8 cellular contexts compared by ENCODE assay signal in the genomic region with DNA sequence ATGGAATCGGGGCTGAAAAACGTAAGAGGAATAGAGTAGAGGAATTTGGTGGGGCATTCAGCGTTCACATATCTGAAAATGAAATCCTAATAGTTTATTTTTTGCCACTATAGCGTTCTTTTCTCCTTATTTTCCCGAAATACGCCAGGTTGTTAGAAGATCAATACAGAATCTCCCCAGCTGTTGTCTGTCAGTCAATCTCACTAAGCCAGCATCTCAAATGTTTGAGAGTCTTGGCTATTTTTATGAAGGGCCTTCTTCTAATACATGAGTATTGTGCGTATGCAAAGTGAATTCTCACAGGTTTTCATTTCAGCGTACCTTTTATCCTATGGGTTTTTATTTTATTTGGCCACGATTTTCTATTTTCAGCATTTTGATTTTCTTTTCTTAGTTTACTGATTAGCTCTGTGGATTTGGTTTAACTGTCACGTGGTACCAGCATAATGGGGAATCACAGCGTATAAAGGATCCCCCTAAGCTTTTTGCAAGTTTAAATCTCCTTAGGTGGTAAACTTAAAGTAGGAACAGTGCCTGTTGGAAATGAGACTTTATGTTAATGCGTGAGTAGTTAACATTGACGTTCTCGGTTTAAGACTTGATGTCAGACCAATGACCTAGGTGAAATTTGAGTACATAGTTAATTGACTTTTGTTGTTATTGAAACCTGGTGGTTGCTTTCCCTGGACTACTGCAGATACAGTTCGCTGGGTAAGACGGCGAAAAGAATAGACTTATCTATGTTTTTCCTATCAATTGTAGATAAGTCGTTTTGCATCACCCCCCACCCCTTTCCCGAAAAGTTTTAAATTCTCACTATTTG. TPM values are rescaled to one million over a fixed set of nuclear protein-coding genes. Genes with fewer than 3 reads are reported as not detected.
A peak's percentile ranks its signal among the peaks of the same experiment; 100 is the strongest.
DNase-seq lines count a peak whose midpoint lies in the region; ATAC-seq, FAIRE-seq and TF ChIP-seq lines count a peak whose summit lies in the region.

No MANE protein-coding gene starts in this region.

- TF ChIP-seq CTCF in A549 (IDR thresholded peaks at IDR 0.05) (no peak), HL-60 (IDR thresholded peaks at IDR 0.05; ENCODE audit: insufficient read depth, low read length) (no peak), lower leg skin (IDR thresholded peaks at IDR 0.05) (no peak)

- H3K27me3 ChIP-seq in HL-60 (ENCODE audit: insufficient read depth, poor library complexity, severe bottlenecking) = no peaks in the 10 kb centered on the region

- H3K4me2 ChIP-seq in A549 = peak overlapping the region; percentile 77

- intact Hi-C loops in lower leg skin (cut with DNase I; ENCODE audit: low total_unique reads) = no loop called here

- H3K27ac ChIP-seq in A549 (peak overlapping the region; percentile 92 to 93; a peak in 4 of 6 replicates), HL-60 (replicated peaks) (peak overlapping the region; percentile 99), urinary bladder (ENCODE audit: low read depth) (no peak overlapping the region)

- POLR2A ChIA-PET in A549 (lab: Yijun Ruan, JAX) = interaction anchor here (1.5 kb wide), 1 partner anchor 21 kb away, joined by 8 read pairs; no protein-coding TSS in a partner anchor

- no peak for FAIRE-seq in A549 (lab: Jason Lieb, UNC)

- TF ChIP-seq EP300 in A549 (IDR thresholded peaks at IDR 0.05) = no peak

- no peaks in the 10 kb centered on the region for H3K9me3 ChIP-seq in A549

- H3K36me3 ChIP-seq in urinary bladder (ENCODE audit: insufficient read depth) = no peaks in the 10 kb centered on the region

- H3K4me1 ChIP-seq in A549 = peaks cover 16% of the 10 kb centered on the region
- no peaks in the 10 kb centered on the region for H3K4me1 ChIP-seq in urinary bladder (ENCODE audit: insufficient read depth)

- H3K4me3 ChIP-seq in A549 (peak overlapping the region; percentile 94), HL-60 (replicated peaks; ENCODE audit: insufficient read depth, low read length) (peak overlapping the region; percentile 80), lower leg skin (ENCODE audit: low read depth, poor library complexity, severe bottlenecking) (peak overlapping the region; percentile 88), urinary bladder (ENCODE audit: low read depth, low read length) (peak overlapping the region; percentile 88)

- CTCF ChIA-PET in A549 (lab: Yijun Ruan, JAX) = interaction anchor here (1.0 to 1.3 kb wide), 3 partner anchors 10 to 38 kb away, joined by 3 to 4 read pairs (median 4); no protein-coding TSS in a partner anchor

- no peak for TF ChIP-seq RAD21 in A549 (conservative IDR thresholded peaks at IDR 0.05 in 1 of 2, IDR thresholded peaks at IDR 0.05 in 1 of 2)

- TF ChIP-seq POLR2A in A549 (IDR thresholded peaks at IDR 0.05; ENCODE audit: low read length) (no peak), lower leg skin (IDR thresholded peaks at IDR 0.05) (no peak)

- no peak for ATAC-seq in A549
- no peak for ATAC-seq in GM19351 (IDR thresholded peaks at IDR 0.05; ENCODE audit: unreplicated experiment)

- 20% methylated on average over 19 of the region's 19 CpGs for WGBS in A549 (ENCODE audit: missing lambda C conversion rate)
- WGBS in lower leg skin, 2 donors = 17 to 19% methylated on average over 19 of the region's 19 CpGs
- WGBS in urinary bladder = 13% methylated on average over 19 of the region's 19 CpGs

- DNase-seq in A549 (ENCODE audit: low read depth in 1 of 2, low spot score in 1 of 2) (no peak), HL-60 (ENCODE audit: low read depth in 1 of 2, low spot score in 1 of 2) (no peak), astrocyte of the hippocampus (ENCODE audit: low read depth, low spot score) (peak; percentile 20), lower leg skin (ENCODE audit: low spot score in 2 of 2) (no peak), foreskin melanocyte (no peak), islet precursor cell (no peak)

TF ChIP-seq in A549, 52 proteins besides CTCF, POLR2A, EP300 and RAD21:
- TF ChIP-seq ZSCAN20 (CRISPR knock-in tag; IDR thresholded peaks at IDR 0.05) = no peak
- TF ChIP-seq EHF (CRISPR knock-in tag; IDR thresholded peaks at IDR 0.05) = no peak
- TF ChIP-seq, protein P1, sequence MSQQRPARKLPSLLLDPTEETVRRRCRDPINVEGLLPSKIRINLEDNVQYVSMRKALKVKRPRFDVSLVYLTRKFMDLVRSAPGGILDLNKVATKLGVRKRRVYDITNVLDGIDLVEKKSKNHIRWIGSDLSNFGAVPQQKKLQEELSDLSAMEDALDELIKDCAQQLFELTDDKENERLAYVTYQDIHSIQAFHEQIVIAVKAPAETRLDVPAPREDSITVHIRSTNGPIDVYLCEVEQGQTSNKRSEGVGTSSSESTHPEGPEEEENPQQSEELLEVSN (IDR thresholded peaks at IDR 0.05; ENCODE audit: borderline replicate concordance, low read depth) = no peak
- TF ChIP-seq CHD4 (IDR thresholded peaks at IDR 0.05; ENCODE audit: borderline replicate concordance) = no peak
- no peak for TF ChIP-seq EHMT2 (IDR thresholded peaks at IDR 0.05; ENCODE audit: low read depth)
- TF ChIP-seq KDM5A (IDR thresholded peaks at IDR 0.05) = no peak
- no peak for TF ChIP-seq RARB (CRISPR knock-in tag; IDR thresholded peaks at IDR 0.05)
- no peak for TF ChIP-seq BHLHE40 (IDR thresholded peaks at IDR 0.05; ENCODE audit: low read depth, low read length)
- TF ChIP-seq, protein P2, sequence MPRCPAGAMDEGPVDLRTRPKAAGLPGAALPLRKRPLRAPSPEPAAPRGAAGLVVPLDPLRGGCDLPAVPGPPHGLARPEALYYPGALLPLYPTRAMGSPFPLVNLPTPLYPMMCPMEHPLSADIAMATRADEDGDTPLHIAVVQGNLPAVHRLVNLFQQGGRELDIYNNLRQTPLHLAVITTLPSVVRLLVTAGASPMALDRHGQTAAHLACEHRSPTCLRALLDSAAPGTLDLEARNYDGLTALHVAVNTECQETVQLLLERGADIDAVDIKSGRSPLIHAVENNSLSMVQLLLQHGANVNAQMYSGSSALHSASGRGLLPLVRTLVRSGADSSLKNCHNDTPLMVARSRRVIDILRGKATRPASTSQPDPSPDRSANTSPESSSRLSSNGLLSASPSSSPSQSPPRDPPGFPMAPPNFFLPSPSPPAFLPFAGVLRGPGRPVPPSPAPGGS (IDR thresholded peaks at IDR 0.05) = no peak
- no peak for TF ChIP-seq TFCP2L1 (CRISPR knock-in tag; IDR thresholded peaks at IDR 0.05)
- TF ChIP-seq, protein P3, sequence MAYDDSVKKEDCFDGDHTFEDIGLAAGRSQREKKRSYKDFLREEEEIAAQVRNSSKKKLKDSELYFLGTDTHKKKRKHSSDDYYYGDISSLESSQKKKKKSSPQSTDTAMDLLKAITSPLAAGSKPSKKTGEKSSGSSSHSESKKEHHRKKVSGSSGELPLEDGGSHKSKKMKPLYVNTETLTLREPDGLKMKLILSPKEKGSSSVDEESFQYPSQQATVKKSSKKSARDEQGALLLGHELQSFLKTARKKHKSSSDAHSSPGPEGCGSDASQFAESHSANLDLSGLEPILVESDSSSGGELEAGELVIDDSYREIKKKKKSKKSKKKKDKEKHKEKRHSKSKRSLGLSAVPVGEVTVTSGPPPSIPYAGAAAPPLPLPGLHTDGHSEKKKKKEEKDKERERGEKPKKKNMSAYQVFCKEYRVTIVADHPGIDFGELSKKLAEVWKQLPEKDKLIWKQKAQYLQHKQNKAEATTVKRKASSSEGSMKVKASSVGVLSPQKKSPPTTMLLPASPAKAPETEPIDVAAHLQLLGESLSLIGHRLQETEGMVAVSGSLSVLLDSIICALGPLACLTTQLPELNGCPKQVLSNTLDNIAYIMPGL (CRISPR knock-in tag; IDR thresholded peaks at IDR 0.05; ENCODE audit: borderline replicate concordance) = no peak
- TF ChIP-seq HOXB5 (CRISPR knock-in tag; IDR thresholded peaks at IDR 0.05) = no peak
- no peak for TF ChIP-seq NPAS2 (CRISPR knock-in tag; IDR thresholded peaks at IDR 0.05; ENCODE audit: borderline replicate concordance)
- TF ChIP-seq FOSB (CRISPR knock-in tag; IDR thresholded peaks at IDR 0.05) = no peak
- TF ChIP-seq PHF8 (IDR thresholded peaks at IDR 0.05; ENCODE audit: borderline replicate concordance, low read depth) = no peak
- no peak for TF ChIP-seq FOSL2 (IDR thresholded peaks at IDR 0.05)
- no peak for TF ChIP-seq FOSL2 (CRISPR knock-in tag; IDR thresholded peaks at IDR 0.05)
- TF ChIP-seq, protein P4, sequence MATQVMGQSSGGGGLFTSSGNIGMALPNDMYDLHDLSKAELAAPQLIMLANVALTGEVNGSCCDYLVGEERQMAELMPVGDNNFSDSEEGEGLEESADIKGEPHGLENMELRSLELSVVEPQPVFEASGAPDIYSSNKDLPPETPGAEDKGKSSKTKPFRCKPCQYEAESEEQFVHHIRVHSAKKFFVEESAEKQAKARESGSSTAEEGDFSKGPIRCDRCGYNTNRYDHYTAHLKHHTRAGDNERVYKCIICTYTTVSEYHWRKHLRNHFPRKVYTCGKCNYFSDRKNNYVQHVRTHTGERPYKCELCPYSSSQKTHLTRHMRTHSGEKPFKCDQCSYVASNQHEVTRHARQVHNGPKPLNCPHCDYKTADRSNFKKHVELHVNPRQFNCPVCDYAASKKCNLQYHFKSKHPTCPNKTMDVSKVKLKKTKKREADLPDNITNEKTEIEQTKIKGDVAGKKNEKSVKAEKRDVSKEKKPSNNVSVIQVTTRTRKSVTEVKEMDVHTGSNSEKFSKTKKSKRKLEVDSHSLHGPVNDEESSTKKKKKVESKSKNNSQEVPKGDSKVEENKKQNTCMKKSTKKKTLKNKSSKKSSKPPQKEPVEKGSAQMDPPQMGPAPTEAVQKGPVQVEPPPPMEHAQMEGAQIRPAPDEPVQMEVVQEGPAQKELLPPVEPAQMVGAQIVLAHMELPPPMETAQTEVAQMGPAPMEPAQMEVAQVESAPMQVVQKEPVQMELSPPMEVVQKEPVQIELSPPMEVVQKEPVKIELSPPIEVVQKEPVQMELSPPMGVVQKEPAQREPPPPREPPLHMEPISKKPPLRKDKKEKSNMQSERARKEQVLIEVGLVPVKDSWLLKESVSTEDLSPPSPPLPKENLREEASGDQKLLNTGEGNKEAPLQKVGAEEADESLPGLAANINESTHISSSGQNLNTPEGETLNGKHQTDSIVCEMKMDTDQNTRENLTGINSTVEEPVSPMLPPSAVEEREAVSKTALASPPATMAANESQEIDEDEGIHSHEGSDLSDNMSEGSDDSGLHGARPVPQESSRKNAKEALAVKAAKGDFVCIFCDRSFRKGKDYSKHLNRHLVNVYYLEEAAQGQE (IDR thresholded peaks at IDR 0.05) = no peak

RNA-seq across cellular contexts. Expression of a gene that starts 1.3 kb away (rescaled TPM):
- polyA plus RNA-seq in A549 (2011; rRNA removed) = 106 and 132 TPM in 2 replicates
- polyA plus RNA-seq in A549 (2012; cell fraction: cytosol; rRNA removed) = 52.2 and 63.8 TPM in 2 replicates
- 31.4 and 42.8 TPM in 2 replicates for polyA plus RNA-seq in A549 (2012; cell fraction: nucleus; rRNA removed)
- polyA plus RNA-seq in A549 (2017; fragmentation: RNase III; extraction: RNeasy Plus Mini Kit Qiagen cat#74134 plus additional on column Dnase treatment) = 95.0 to 101 TPM (median 98.3 TPM) in 3 replicates
- 98.4 and 105 TPM in 2 replicates for polyA minus RNA-seq in A549 (2011; rRNA and poly(A)+ RNA removed)
- total RNA-seq in lower leg skin = 10 to 100 TPM; 57.4 to 94.0 (median 70.7) TPM
- total RNA-seq in urinary bladder = 211 TPM
- 104 TPM for polyA plus RNA-seq in urinary bladder
